Comparison of ENCODE assay signal across 1 cellular context in genomic region chr2:108719149-108720044, GRCh38.
TF ChIP-seq lines count a peak whose summit lies in the region.

Gene RANBP2 (plus strand): TSS chr2:108719482. CDS start chr2:108719607, 125 bp downstream.

TF ChIP-seq in HepG2, 621 proteins besides CTCF, POLR2A, EP300 and RAD21 (continued from another document and continues in another):
- TF ChIP-seq ZHX2 (IDR thresholded peaks at IDR 0.05; ENCODE audit: low read depth) (peak; percentile 100), ZHX2 (CRISPR knock-in tag; IDR thresholded peaks at IDR 0.05; ENCODE audit: borderline replicate concordance) (peak; percentile 78; the same call in 1 of the 2 replicates), CAMTA2 (CRISPR knock-in tag; IDR thresholded peaks at IDR 0.05; ENCODE audit: borderline replicate concordance) (no peak; the same call in 1 of the 2 replicates), SP140L (CRISPR knock-in tag; IDR thresholded peaks at IDR 0.05; ENCODE audit: borderline replicate concordance) (peak; percentile 69; the same call in 1 of the 2 replicates), ZNF512 (CRISPR knock-in tag; IDR thresholded peaks at IDR 0.05) (no peak; the same call in 1 of the 2 replicates), ZNF691 (CRISPR knock-in tag; IDR thresholded peaks at IDR 0.05; ENCODE audit: borderline replicate concordance, low read depth) (peak; percentile 96), LCORL (IDR thresholded peaks at IDR 0.05) (no peak), LCORL (CRISPR knock-in tag; IDR thresholded peaks at IDR 0.05) (peak; percentile 88), ZNF260 (CRISPR knock-in tag; IDR thresholded peaks at IDR 0.05; ENCODE audit: borderline replicate concordance, low read depth) (0 out of 2 replicates have a peak, but pooled peaks have one; percentile 54), EEA1 (CRISPR knock-in tag; IDR thresholded peaks at IDR 0.05; ENCODE audit: borderline replicate concordance) (peak; percentile 98), ZNF317 (CRISPR knock-in tag; IDR thresholded peaks at IDR 0.05) (peak; percentile 89), ARNTL (CRISPR knock-in tag; IDR thresholded peaks at IDR 0.05) (peak; percentile 84), ZNF17 (CRISPR knock-in tag; IDR thresholded peaks at IDR 0.05) (no peak), NFAT5 (CRISPR knock-in tag; IDR thresholded peaks at IDR 0.05) (peak; percentile 87; the same call in 1 of the 2 replicates), ZNF652 (CRISPR knock-in tag; IDR thresholded peaks at IDR 0.05; ENCODE audit: borderline replicate concordance, low read depth) (no peak), PBX2 (CRISPR knock-in tag; IDR thresholded peaks at IDR 0.05) (no peak), FLYWCH1 (CRISPR knock-in tag; IDR thresholded peaks at IDR 0.05) (peak; percentile 95), NFKB2 (CRISPR knock-in tag; IDR thresholded peaks at IDR 0.05; ENCODE audit: borderline replicate concordance) (peak; percentile 95), ZNF569 (CRISPR knock-in tag; IDR thresholded peaks at IDR 0.05; ENCODE audit: borderline replicate concordance) (0 out of 2 replicates have a peak, but pooled peaks have one; percentile 82), HHEX (CRISPR knock-in tag; IDR thresholded peaks at IDR 0.05) (no peak), PPARG (CRISPR knock-in tag; conservative IDR thresholded peaks at IDR 0.05) (no peak; the same call in none of the 2 replicates), MIER2 (CRISPR knock-in tag; IDR thresholded peaks at IDR 0.05) (peak; percentile 89), JUNB (CRISPR knock-in tag; IDR thresholded peaks at IDR 0.05; ENCODE audit: borderline replicate concordance) (no peak), ZSCAN22 (CRISPR knock-in tag; IDR thresholded peaks at IDR 0.05) (no peak), ZNF264 (CRISPR knock-in tag; IDR thresholded peaks at IDR 0.05) (peak; percentile 83; the same call in 1 of the 2 replicates), ZNF7 (CRISPR knock-in tag; IDR thresholded peaks at IDR 0.05) (no peak; the same call in 1 of the 2 replicates), ZFYVE20 (CRISPR knock-in tag; IDR thresholded peaks at IDR 0.05; ENCODE audit: borderline replicate concordance, low read depth) (no peak), JDP2 (CRISPR knock-in tag; IDR thresholded peaks at IDR 0.05; ENCODE audit: borderline replicate concordance) (no peak), ZNF230 (CRISPR knock-in tag; IDR thresholded peaks at IDR 0.05) (peak; percentile 95), AGO2 (optimal IDR thresholded peaks at IDR 0.05; ENCODE audit: low read depth, low read length) (peak; percentile 43), NFATC3 (CRISPR knock-in tag; IDR thresholded peaks at IDR 0.05) (peak; percentile 95; the same call in 1 of the 2 replicates), SMAD9 (CRISPR knock-in tag; IDR thresholded peaks at IDR 0.05) (peak; percentile 94; the same call in 1 of the 2 replicates), ZNF589 (CRISPR knock-in tag; conservative IDR thresholded peaks at IDR 0.05) (peak; percentile 89), ZNF33B (CRISPR knock-in tag; IDR thresholded peaks at IDR 0.05) (peak; percentile 99), POGZ (CRISPR knock-in tag; IDR thresholded peaks at IDR 0.05) (peak; percentile 99), GTF3A (CRISPR knock-in tag; conservative IDR thresholded peaks at IDR 0.05) (0 out of 2 replicates have a peak, but pooled peaks have one; percentile 53)
- TF ChIP-seq, protein P1, sequence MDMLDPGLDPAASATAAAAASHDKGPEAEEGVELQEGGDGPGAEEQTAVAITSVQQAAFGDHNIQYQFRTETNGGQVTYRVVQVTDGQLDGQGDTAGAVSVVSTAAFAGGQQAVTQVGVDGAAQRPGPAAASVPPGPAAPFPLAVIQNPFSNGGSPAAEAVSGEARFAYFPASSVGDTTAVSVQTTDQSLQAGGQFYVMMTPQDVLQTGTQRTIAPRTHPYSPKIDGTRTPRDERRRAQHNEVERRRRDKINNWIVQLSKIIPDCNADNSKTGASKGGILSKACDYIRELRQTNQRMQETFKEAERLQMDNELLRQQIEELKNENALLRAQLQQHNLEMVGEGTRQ (IDR thresholded peaks at IDR 0.05; ENCODE audit: low read depth, low read length): no peak
- TF ChIP-seq, protein P1 (CRISPR knock-in tag; IDR thresholded peaks at IDR 0.05; ENCODE audit: borderline replicate concordance): peak; percentile 21; the same call in 1 of the 2 replicates
- TF ChIP-seq, protein P2, sequence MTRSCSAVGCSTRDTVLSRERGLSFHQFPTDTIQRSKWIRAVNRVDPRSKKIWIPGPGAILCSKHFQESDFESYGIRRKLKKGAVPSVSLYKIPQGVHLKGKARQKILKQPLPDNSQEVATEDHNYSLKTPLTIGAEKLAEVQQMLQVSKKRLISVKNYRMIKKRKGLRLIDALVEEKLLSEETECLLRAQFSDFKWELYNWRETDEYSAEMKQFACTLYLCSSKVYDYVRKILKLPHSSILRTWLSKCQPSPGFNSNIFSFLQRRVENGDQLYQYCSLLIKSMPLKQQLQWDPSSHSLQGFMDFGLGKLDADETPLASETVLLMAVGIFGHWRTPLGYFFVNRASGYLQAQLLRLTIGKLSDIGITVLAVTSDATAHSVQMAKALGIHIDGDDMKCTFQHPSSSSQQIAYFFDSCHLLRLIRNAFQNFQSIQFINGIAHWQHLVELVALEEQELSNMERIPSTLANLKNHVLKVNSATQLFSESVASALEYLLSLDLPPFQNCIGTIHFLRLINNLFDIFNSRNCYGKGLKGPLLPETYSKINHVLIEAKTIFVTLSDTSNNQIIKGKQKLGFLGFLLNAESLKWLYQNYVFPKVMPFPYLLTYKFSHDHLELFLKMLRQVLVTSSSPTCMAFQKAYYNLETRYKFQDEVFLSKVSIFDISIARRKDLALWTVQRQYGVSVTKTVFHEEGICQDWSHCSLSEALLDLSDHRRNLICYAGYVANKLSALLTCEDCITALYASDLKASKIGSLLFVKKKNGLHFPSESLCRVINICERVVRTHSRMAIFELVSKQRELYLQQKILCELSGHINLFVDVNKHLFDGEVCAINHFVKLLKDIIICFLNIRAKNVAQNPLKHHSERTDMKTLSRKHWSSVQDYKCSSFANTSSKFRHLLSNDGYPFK (CRISPR knock-in tag; IDR thresholded peaks at IDR 0.05; ENCODE audit: borderline replicate concordance): peak; percentile 90; the same call in 1 of the 2 replicates
- TF ChIP-seq, protein P3, sequence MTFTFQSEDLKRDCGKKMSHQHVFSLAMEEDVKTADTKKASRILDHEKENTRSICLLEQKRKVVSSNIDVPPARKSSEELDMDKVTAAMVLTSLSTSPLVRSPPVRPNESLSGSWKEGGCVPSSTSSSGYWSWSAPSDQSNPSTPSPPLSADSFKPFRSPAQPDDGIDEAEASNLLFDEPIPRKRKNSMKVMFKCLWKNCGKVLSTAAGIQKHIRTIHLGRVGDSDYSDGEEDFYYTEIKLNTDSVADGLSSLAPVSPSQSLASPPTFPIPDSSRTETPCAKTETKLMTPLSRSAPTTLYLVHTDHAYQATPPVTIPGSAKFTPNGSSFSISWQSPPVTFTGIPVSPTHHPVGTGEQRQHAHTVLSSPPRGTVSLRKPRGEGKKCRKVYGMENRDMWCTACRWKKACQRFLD (CRISPR knock-in tag; IDR thresholded peaks at IDR 0.05; ENCODE audit: borderline replicate concordance): peak; percentile 99
